8 cellular contexts compared by ENCODE assay signal in the genomic region with DNA sequence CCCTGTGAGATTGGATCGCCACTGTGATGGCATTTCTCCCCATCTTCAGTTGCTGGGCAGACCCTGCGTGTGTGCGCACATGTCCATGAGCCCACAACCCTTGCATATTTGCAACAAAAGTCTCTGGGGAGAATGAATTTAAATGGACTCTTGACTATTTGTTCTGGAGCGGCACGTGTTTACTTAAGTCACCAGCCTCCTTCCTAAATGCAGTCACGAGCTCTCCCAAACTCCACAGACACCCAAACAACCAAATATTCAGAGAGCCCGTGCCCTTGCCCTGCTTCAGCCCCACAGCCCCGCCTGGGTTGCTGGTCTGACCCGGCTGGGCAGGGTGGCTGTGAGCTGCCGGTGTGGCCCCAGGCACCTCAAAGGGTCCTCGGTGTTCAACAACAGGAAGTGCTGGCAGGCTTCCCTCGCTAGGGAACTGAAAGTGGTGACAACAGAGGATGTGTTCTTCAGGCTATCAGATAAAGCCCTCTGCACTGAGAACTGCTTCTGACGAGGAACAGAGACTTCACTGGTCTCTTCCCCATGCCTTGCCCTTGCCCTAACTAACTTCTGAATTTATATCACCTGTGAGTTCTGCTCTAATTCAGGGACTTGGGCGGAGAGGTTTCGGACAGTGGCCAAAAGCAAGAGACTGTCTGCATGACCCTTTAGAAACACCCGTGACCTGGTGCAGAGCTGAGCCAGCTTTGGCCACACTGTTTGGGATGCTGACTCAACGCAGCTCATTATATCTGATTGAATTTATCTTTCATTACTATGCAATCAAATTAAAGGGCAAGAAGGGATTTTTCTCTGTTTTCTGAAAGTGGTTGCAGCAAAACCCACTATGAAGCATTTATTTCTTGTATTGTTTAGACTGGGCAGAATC. TPM values are rescaled to one million over a fixed set of nuclear protein-coding genes. Genes with fewer than 3 reads are reported as not detected.
DNase-seq lines count a peak whose midpoint lies in the region; ATAC-seq lines count a peak whose summit lies in the region.

No MANE protein-coding gene starts in this region.

- H3K36me3 Mint-ChIP-seq in activated naive CD8-positive, alpha-beta T cell treated with anti-CD3 and anti-CD28 coated beads for 36 hours = no peaks in the 10 kb centered on the region

- peaks cover 47% of the 10 kb centered on the region for H3K4me1 Mint-ChIP-seq in activated naive CD8-positive, alpha-beta T cell treated with anti-CD3 and anti-CD28 coated beads for 36 hours

- peak overlapping the region; percentile 97 for H3K27ac Mint-ChIP-seq in activated naive CD8-positive, alpha-beta T cell treated with anti-CD3 and anti-CD28 coated beads for 36 hours

- H3K4me3 Mint-ChIP-seq in activated naive CD8-positive, alpha-beta T cell treated with anti-CD3 and anti-CD28 coated beads for 36 hours = peak overlapping the region; percentile 58

- H3K9me3 Mint-ChIP-seq in activated naive CD8-positive, alpha-beta T cell treated with anti-CD3 and anti-CD28 coated beads for 36 hours = no peaks in the 10 kb centered on the region

- DNase-seq in NK-92 treated with Interleukin-12 subunit alpha and Interleukin-12 subunit beta, amount 100 ng/mL, for 24 hours (lab: John Stamatoyannopoulos, UW) = peak; percentile 64
- DNase-seq in NK-92 (lab: John Stamatoyannopoulos, UW; ENCODE audit: unreplicated experiment) = no peak
- DNase-seq in SKM-1 treated with dmso at 0.1 percent for 144 hours (lab: John Stamatoyannopoulos, UW; ENCODE audit: unreplicated experiment) = peak; percentile 82
- peak; percentile 67 for DNase-seq in activated naive CD8-positive, alpha-beta T cell treated with anti-CD3 and anti-CD28 coated beads for 36 hours
- DNase-seq in iris pigment epithelial cell (ENCODE audit: low read depth) = peak; percentile 30
- peak; percentile 65 for DNase-seq in stimulated activated CD4-positive, alpha-beta T cell treated with anti-CD3 and anti-CD28 coated beads, Interleukin-2, amount 100 ng/mL, for 24 hours
- no peak for DNase-seq in NCI-H1930 (lab: John Stamatoyannopoulos, UW)

- ATAC-seq in HG03280 (IDR thresholded peaks at IDR 0.05; ENCODE audit: unreplicated experiment) = peak; percentile 100

- no peaks in the 10 kb centered on the region for H3K27me3 Mint-ChIP-seq in activated naive CD8-positive, alpha-beta T cell treated with anti-CD3 and anti-CD28 coated beads for 36 hours

RNA-seq across cellular contexts. Expression of gene CD180, which starts 19.2 kb away (rescaled TPM):
- total RNA-seq in activated naive CD8-positive, alpha-beta T cell treated with anti-CD3 and anti-CD28 coated beads for 36 hours = under 1 TPM in 1 of 2 experiments, not detected in 1; 0.04 TPM

Comparison
In these comparisons a context has a peak if more than half of its experiments do, and no peak if none do; other contexts are left out.
1. DNase-seq: peak in NK-92 treated with Interleukin-12 subunit alpha and Interleukin-12 subunit beta, amount 100 ng/mL, for 24 hours (single experiment), SKM-1 treated with dmso at 0.1 percent for 144 hours (single experiment), activated naive CD8-positive, alpha-beta T cell treated with anti-CD3 and anti-CD28 coated beads for 36 hours (single experiment), iris pigment epithelial cell (single experiment) and stimulated activated CD4-positive, alpha-beta T cell treated with anti-CD3 and anti-CD28 coated beads, Interleukin-2, amount 100 ng/mL, for 24 hours (2 of 2); none in NK-92 (single experiment) and NCI-H1930 (0 of 2).